In genomic region chr12:70829070-70829469, GRCh38 we compare ENCODE assay signal across 35 cellular contexts.
"Had no signal": no experiment of that assay in that cellular context is flagged by ENCODE, and none has a peak within 500 bp of the region (broad histone marks: within the 10 kb centered on the region; RNA-seq: fewer than 3 reads in every experiment).

No MANE protein-coding gene starts in this region.

- H3K4me3 ChIP-seq: MG63 had no signal

- H3K36me3 ChIP-seq: MG63 had no signal

- DNase-seq: Karpas-422, Kasumi-1, MM.1S, MV-4-11, NCI-H1048, NCI-H1092, NCI-H1092 treated with DMSO at 0.1 percent for 48 hours, NCI-H1105, NCI-H1105 treated with DMSO at 0.1 percent for 48 hours, NCI-H1417, NCI-H1417 treated with DMSO at 0.1 percent for 48 hours, NCI-H1436, NCI-H1436 treated with DMSO at 0.1 percent for 48 hours, NCI-H146, NCI-H1694, NCI-H1694 treated with DMSO at 0.1 percent for 48 hours, NCI-H187, NCI-H187 treated with DMSO at 0.1 percent for 48 hours, NCI-H1930, NCI-H2029, NCI-H2029 treated with DMSO at 0.1 percent for 48 hours, NCI-H2081, NCI-H2081 treated with DMSO at 0.1 percent for 48 hours, NCI-H2107, NCI-H2171, NCI-H2171 treated with DMSO at 0.1 percent for 48 hours, NCI-H2227 treated with DMSO at 0.1 percent for 48 hours, NCI-H226, NCI-H345, NCI-H446, NCI-H446 treated with DMSO at 0.1 percent for 48 hours, NCI-H510A, NCI-H510A treated with DMSO at 0.1 percent for 48 hours, NCI-H524 had no signal

- H3K9me3 ChIP-seq: MG63 had no signal
